20 cellular contexts compared by ENCODE assay signal in genomic region chr5:105684799-105685198, GRCh38.
"Had no signal": no experiment of that assay in that cellular context is flagged by ENCODE, and none has a peak within 500 bp of the region (broad histone marks: within the 10 kb centered on the region; RNA-seq: fewer than 3 reads in every experiment).

No MANE protein-coding gene starts in this region.

- DNase-seq: activated CD4-positive, alpha-beta memory T cell treated with anti-CD3 and anti-CD28 coated beads, Interleukin-2, amount 10 ng/mL, durations not matched to agents 7 days and 5 days; activated CD4-positive, alpha-beta T cell treated with anti-CD3 and anti-CD28 coated beads, Interleukin-2, amount 10 ng/mL, durations not matched to agents 24 days and 14 days; activated CD4-positive, CD25-positive, alpha-beta regulatory T cell treated with anti-CD3 and anti-CD28 coated beads, Interleukin-2, amount 50 U/mL, for 72 hours; activated CD8-positive, alpha-beta memory T cell treated with anti-CD3 and anti-CD28 coated beads, Interleukin-2, amount 50 U/mL, for 48 hours; activated gamma-delta T cell treated with Interleukin-2 at 50 U/mL for 16 hours; activated naive CD4-positive, alpha-beta T cell treated with anti-CD3 and anti-CD28 coated beads, Interleukin-2, amount 50 U/mL, for 16 hours; activated T-cell treated with anti-CD3 and anti-CD28 coated beads, Interleukin-2, amount 50 U/mL, for 24 hours; dermis blood vessel endothelial cell; effector CD4-positive, alpha-beta T cell; glutamatergic neuron; naive B cell; nephron progenitor cell; nucleus accumbens; right cardiac atrium; spleen; stimulated activated naive CD4-positive, alpha-beta T cell treated with Interleukin-2 at 50 U/mL for 16 hours; T-helper 2 cell had no signal

- ATAC-seq: activated T-helper 17 cell treated with anti-CD3 and anti-CD28 coated beads, Interleukin-2, amount 50 U/mL, for 72 hours; right cardiac atrium had no signal

- H3K4me3 ChIP-seq: esophagus muscularis mucosa, spleen, tibial nerve had no signal
